Comparison of ENCODE assay signal across 8 cellular contexts in the genomic region with DNA sequence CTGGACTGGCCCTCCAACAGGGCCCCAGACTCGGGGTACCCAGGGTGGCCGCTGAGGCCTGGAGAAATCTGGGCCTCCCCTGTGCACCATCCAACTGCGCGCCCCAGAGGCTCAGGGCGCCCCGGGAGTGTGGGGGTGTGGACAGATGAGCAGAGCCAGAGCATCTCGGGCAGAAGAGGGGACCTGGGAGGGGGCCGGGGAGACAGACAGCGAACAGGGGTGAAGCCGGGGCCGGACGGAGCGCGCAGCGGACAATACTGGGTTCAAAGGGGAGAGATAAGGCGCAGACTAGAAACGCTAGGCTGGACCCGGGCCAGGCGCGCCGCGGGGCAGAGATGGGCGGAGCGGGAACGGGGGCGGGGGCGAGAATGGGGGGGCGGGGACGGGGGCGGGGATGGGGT. TPM values are rescaled to one million over a fixed set of nuclear protein-coding genes. Genes with fewer than 3 reads are reported as not detected.
DNase-seq lines count a peak whose midpoint lies in the region; ATAC-seq and TF ChIP-seq lines count a peak whose summit lies in the region.

No MANE protein-coding gene starts in this region.

- TF ChIP-seq POLR2A in erythroblast (IDR thresholded peaks at IDR 0.05; ENCODE audit: low read length), result no peak

- peaks cover 33% of the 10 kb centered on the region for H3F3A ChIP-seq in PC-9 (ENCODE audit: insufficient read depth, low read depth)

- no peaks in the 10 kb centered on the region for H4K20me1 ChIP-seq in PC-9 (ENCODE audit: insufficient read depth)

- H3K9me2 ChIP-seq in PC-9 (ENCODE audit: insufficient read depth), result no peaks in the 10 kb centered on the region

- DNase-seq in BJ (ENCODE audit: low read depth) (no peak), PC-9 (peak in 1 of 2 experiments; percentile 53), erythroblast (lab: John Stamatoyannopoulos, UW) (peak; percentile 68), amniotic stem cell (lab: John Stamatoyannopoulos, UW) (no peak)
- DNase-seq in activated effector memory CD4-positive, alpha-beta T cell treated with anti-CD3 and anti-CD28 coated beads, Interleukin-2, amount 50 U/mL, for 16 hours, result no peak

- H3K9me3 ChIP-seq in PC-9 (ENCODE audit: insufficient read depth, low read depth), result no peaks in the 10 kb centered on the region
- H3K9me3 ChIP-seq in neutrophil, result no peaks in the 10 kb centered on the region

- no TSS peak for BruUV-seq in PC-9 (replicated peaks; lab: Mats Ljungman, UMichigan)

- peak; percentile 20 for ATAC-seq in GM21576 (IDR thresholded peaks at IDR 0.05; ENCODE audit: unreplicated experiment)
- no peak for ATAC-seq in HG03108 (IDR thresholded peaks at IDR 0.05; ENCODE audit: unreplicated experiment)

- intact Hi-C loops in PC-9 (cut with micrococcal nuclease; ENCODE audit: unreplicated experiment), result no loop called here

- CTCF ChIA-PET in BJ (lab: Yijun Ruan, JAX) (no interaction called here), PC-9 (lab: Charles Lee) (no interaction called here)

- H3K4me3 ChIP-seq in BJ (ENCODE audit: low read depth, low read length) (peak overlapping the region; percentile 61), PC-9 (peak overlapping the region; percentile 66; the same call in 1 of the 2 replicates), neutrophil (ENCODE audit: low read depth in 1 of 2, low read length in 1 of 2) (peak overlapping the region; percentile 54 to 62)

- POLR2A ChIA-PET in BJ (lab: Charles Lee) (no interaction called here), PC-9 (lab: Charles Lee; ENCODE audit: unreplicated experiment) (no interaction called here)

- peaks cover 47% of the 10 kb centered on the region for H3K4me1 ChIP-seq in PC-9 (replicated peaks; ENCODE audit: insufficient read depth)
- peaks cover 4 to 16% of the 10 kb centered on the region in 2 experiments for H3K4me1 ChIP-seq in neutrophil (ENCODE audit: control insufficient read depth in 1 of 2, insufficient read depth in 1 of 2, low read depth in 1 of 2, low read length in 1 of 2)

- no peaks in the 10 kb centered on the region for H3K36me3 ChIP-seq in BJ (ENCODE audit: control insufficient read depth, insufficient read depth, low read length)
- H3K36me3 ChIP-seq in PC-9 (ENCODE audit: low read depth), result no peaks in the 10 kb centered on the region
- no peaks in the 10 kb centered on the region for H3K36me3 ChIP-seq in neutrophil

- TF ChIP-seq CTCF in BJ (IDR thresholded peaks at IDR 0.05; ENCODE audit: insufficient read depth, low read depth, low read length) (no peak), PC-9 (conservative IDR thresholded peaks at IDR 0.05) (no peak), neutrophil (IDR thresholded peaks at IDR 0.05) (no peak)

- H3K4me2 ChIP-seq in PC-9, result peak overlapping the region; percentile 97

- H3K79me2 ChIP-seq in PC-9 (ENCODE audit: low read depth), result no peaks in the 10 kb centered on the region; the same call in 1 of the 2 replicates

- H2AFZ ChIP-seq in PC-9, result peak overlapping the region; percentile 68; the same call in 1 of the 2 replicates

- H3K27ac ChIP-seq in PC-9, result peak overlapping the region; percentile 51
- H3K27ac ChIP-seq in neutrophil, result no peak overlapping the region

- peaks cover 10% of the 10 kb centered on the region for H3K27me3 ChIP-seq in BJ (ENCODE audit: control insufficient read depth, insufficient read depth, low read length)
- no peaks in the 10 kb centered on the region for H3K27me3 ChIP-seq in PC-9 (ENCODE audit: insufficient read depth, low read depth)
- H3K27me3 ChIP-seq in neutrophil, result peaks cover 72% of the 10 kb centered on the region

RNA-seq across cellular contexts. Expression of gene CERS4, which starts 0.5 kb away (rescaled TPM):
- polyA plus RNA-seq in BJ (2011; rRNA removed), result 7.6 and 7.7 TPM in 2 replicates
- polyA minus RNA-seq in BJ (2011; rRNA and poly(A)+ RNA removed), result 3.0 and 5.5 TPM in 2 replicates
- total RNA-seq in PC-9 (2021), result 7.2 and 8.4 TPM in 2 replicates

RNA-seq across cellular contexts. Expression of gene FBN3, which starts 59.3 kb away (rescaled TPM):
- polyA plus RNA-seq in BJ (2011; rRNA removed), result not detected in 2 replicates
- polyA minus RNA-seq in BJ (2011; rRNA and poly(A)+ RNA removed), result not detected in 2 replicates
- total RNA-seq in PC-9 (2021), result 0.05 TPM in 1 of 2 replicates, not detected in the other

Comparison
In these comparisons a context has a peak if more than half of its experiments do, and no peak if none do; other contexts are left out.
1. DNase-seq: peak in erythroblast (2 of 2); none in BJ (single experiment), activated effector memory CD4-positive, alpha-beta T cell treated with anti-CD3 and anti-CD28 coated beads, Interleukin-2, amount 50 U/mL, for 16 hours (single experiment) and amniotic stem cell (single experiment).
2. Peak in every context shown above with its lines, with median percentiles within 50 percentile points of each other: H3K4me3 ChIP-seq.